In the genomic region with DNA sequence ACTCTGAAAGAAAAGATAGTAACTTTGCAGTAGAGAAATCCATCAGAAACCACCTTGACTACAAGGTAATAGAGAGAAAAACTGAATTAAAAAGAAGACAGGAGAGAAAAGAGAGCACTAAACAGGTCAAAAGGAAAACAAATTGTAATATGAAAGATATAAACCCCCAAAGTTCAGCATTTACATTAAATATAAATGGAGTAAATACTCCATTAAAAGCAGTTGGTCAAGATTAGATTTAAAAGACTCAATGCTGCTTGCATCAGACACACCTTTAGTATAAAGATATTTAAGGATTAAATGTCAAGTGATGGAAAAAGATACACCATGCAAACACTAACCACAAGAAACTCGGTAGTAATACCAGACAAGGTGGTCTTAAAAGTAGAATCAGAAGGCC, we compare ENCODE assay signal across 32 cellular contexts.
"Had no signal": no experiment of that assay in that cellular context is flagged by ENCODE, and none has a peak within 500 bp of the region (broad histone marks: within the 10 kb centered on the region; RNA-seq: fewer than 3 reads in every experiment).

No MANE protein-coding gene starts in this region.

- DNase-seq: activated CD4-positive, alpha-beta memory T cell treated with anti-CD3 and anti-CD28 coated beads for 36 hours; activated CD4-positive, alpha-beta T cell treated with anti-CD3 and anti-CD28 coated beads for 36 hours; activated CD4-positive, alpha-beta T cell treated with anti-CD3 and anti-CD28 coated beads, Interleukin-2, amount 10 ng/mL, durations not matched to agents 24 days and 14 days; activated CD4-positive, CD25-positive, alpha-beta regulatory T cell; activated CD4-positive, CD25-positive, alpha-beta regulatory T cell treated with anti-CD3 and anti-CD28 coated beads, Interleukin-2, amount 50 U/mL, for 72 hours; activated CD8-positive, alpha-beta memory T cell treated with anti-CD3 and anti-CD28 coated beads, Interleukin-2, amount 10 ng/mL, durations not matched to agents 7 days and 5 days; activated CD8-positive, alpha-beta memory T cell treated with anti-CD3 and anti-CD28 coated beads, Interleukin-2, amount 50 U/mL, for 4 hours; activated CD8-positive, alpha-beta T cell treated with anti-CD3 and anti-CD28 coated beads, Interleukin-2, amount 10 ng/mL, durations not matched to agents 7 days and 5 days; activated effector memory CD4-positive, alpha-beta T cell treated with Interleukin-2 at 50 U/mL for 16 hours; activated gamma-delta T cell treated with Interleukin-2 at 50 U/mL for 16 hours; activated naive CD4-positive, alpha-beta T cell treated with Interleukin-2 at 50 U/mL for 16 hours; activated naive CD8-positive, alpha-beta T cell treated with anti-CD3 and anti-CD28 coated beads for 36 hours; activated naive CD8-positive, alpha-beta T cell treated with anti-CD3 and anti-CD28 coated beads, Interleukin-2, amount 50 U/mL, for 24 hours; activated T-cell treated with anti-CD3 and anti-CD28 coated beads, Interleukin-2, amount 50 U/mL, for 1 hour; adrenal gland; amygdala; aorta; central memory CD4-positive, alpha-beta T cell; cerebellar nuclear complex; colonic mucosa; dorsolateral prefrontal cortex; effector memory CD4-positive, alpha-beta T cell; endodermal cell; foreskin fibroblast; head of caudate nucleus; T-helper 2 cell had no signal

- H3K9me3 ChIP-seq: adrenal gland, breast epithelium, colonic mucosa had no signal

- H3K27me3 ChIP-seq: adrenal gland, breast epithelium, cardiac muscle cell, colonic mucosa, dorsolateral prefrontal cortex had no signal

- H3K9me3 Mint-ChIP-seq: activated CD4-positive, alpha-beta memory T cell treated with anti-CD3 and anti-CD28 coated beads for 36 hours; activated CD4-positive, alpha-beta T cell treated with anti-CD3 and anti-CD28 coated beads, Interleukin-2, amount 10 ng/mL, durations not matched to agents 24 days and 14 days; activated naive CD4-positive, alpha-beta T cell treated with anti-CD3 and anti-CD28 coated beads, Interleukin-2, amount 50 U/mL, for 24 hours; activated naive CD8-positive, alpha-beta T cell treated with anti-CD3 and anti-CD28 coated beads for 36 hours; activated naive CD8-positive, alpha-beta T cell treated with anti-CD3 and anti-CD28 coated beads, Interleukin-2, amount 50 U/mL, for 24 hours; activated T-helper 17 cell treated with anti-CD3 and anti-CD28 coated beads, Interleukin-2, amount 50 U/mL, for 72 hours had no signal

- H3K27me3 Mint-ChIP-seq: activated CD4-positive, alpha-beta memory T cell treated with anti-CD3 and anti-CD28 coated beads for 36 hours; activated CD4-positive, alpha-beta T cell treated with anti-CD3 and anti-CD28 coated beads for 36 hours; activated CD4-positive, alpha-beta T cell treated with anti-CD3 and anti-CD28 coated beads, Interleukin-2, amount 10 ng/mL, durations not matched to agents 24 days and 14 days; activated CD8-positive, alpha-beta memory T cell treated with anti-CD3 and anti-CD28 coated beads, Interleukin-2, amount 10 ng/mL, durations not matched to agents 7 days and 5 days; activated naive CD4-positive, alpha-beta T cell treated with anti-CD3 and anti-CD28 coated beads, Interleukin-2, amount 50 U/mL, for 24 hours; activated naive CD8-positive, alpha-beta T cell treated with anti-CD3 and anti-CD28 coated beads for 36 hours; activated naive CD8-positive, alpha-beta T cell treated with anti-CD3 and anti-CD28 coated beads, Interleukin-2, amount 50 U/mL, for 24 hours; activated T-helper 17 cell treated with anti-CD3 and anti-CD28 coated beads, Interleukin-2, amount 50 U/mL, for 72 hours; brain had no signal

- H3K27ac ChIP-seq: adrenal gland, breast epithelium, cardiac muscle cell, colonic mucosa, dorsolateral prefrontal cortex had no signal

- ATAC-seq: activated CD4-positive, alpha-beta T cell treated with anti-CD3 and anti-CD28 coated beads for 36 hours; activated CD8-positive, alpha-beta memory T cell treated with anti-CD3 and anti-CD28 coated beads, Interleukin-2, amount 10 ng/mL, durations not matched to agents 7 days and 5 days; activated CD8-positive, alpha-beta T cell treated with anti-CD3 and anti-CD28 coated beads, Interleukin-2, amount 10 ng/mL, durations not matched to agents 7 days and 5 days; activated naive CD8-positive, alpha-beta T cell treated with anti-CD3 and anti-CD28 coated beads, Interleukin-2, amount 50 U/mL, for 24 hours; activated T-helper 17 cell treated with anti-CD3 and anti-CD28 coated beads, Interleukin-2, amount 50 U/mL, for 72 hours had no signal

- H3K27ac Mint-ChIP-seq: activated CD4-positive, alpha-beta memory T cell treated with anti-CD3 and anti-CD28 coated beads for 36 hours; activated CD4-positive, alpha-beta T cell treated with anti-CD3 and anti-CD28 coated beads for 36 hours; activated CD4-positive, alpha-beta T cell treated with anti-CD3 and anti-CD28 coated beads, Interleukin-2, amount 10 ng/mL, durations not matched to agents 24 days and 14 days; activated CD8-positive, alpha-beta memory T cell treated with anti-CD3 and anti-CD28 coated beads, Interleukin-2, amount 10 ng/mL, durations not matched to agents 7 days and 5 days; activated CD8-positive, alpha-beta T cell treated with anti-CD3 and anti-CD28 coated beads, Interleukin-2, amount 10 ng/mL, durations not matched to agents 7 days and 5 days; activated naive CD4-positive, alpha-beta T cell treated with anti-CD3 and anti-CD28 coated beads, Interleukin-2, amount 50 U/mL, for 24 hours; activated naive CD8-positive, alpha-beta T cell treated with anti-CD3 and anti-CD28 coated beads for 36 hours; activated naive CD8-positive, alpha-beta T cell treated with anti-CD3 and anti-CD28 coated beads, Interleukin-2, amount 50 U/mL, for 24 hours; activated T-helper 17 cell treated with anti-CD3 and anti-CD28 coated beads, Interleukin-2, amount 50 U/mL, for 72 hours; brain; endodermal cell had no signal

- H3K4me1 ChIP-seq: adrenal gland, breast epithelium, colonic mucosa had no signal

- H3K4me1 Mint-ChIP-seq: activated CD4-positive, alpha-beta T cell treated with anti-CD3 and anti-CD28 coated beads for 36 hours; activated naive CD4-positive, alpha-beta T cell treated with anti-CD3 and anti-CD28 coated beads, Interleukin-2, amount 50 U/mL, for 24 hours; brain; endodermal cell had no signal

- H3K4me3 Mint-ChIP-seq: activated CD4-positive, alpha-beta memory T cell treated with anti-CD3 and anti-CD28 coated beads for 36 hours; activated CD4-positive, alpha-beta T cell treated with anti-CD3 and anti-CD28 coated beads for 36 hours; activated CD4-positive, alpha-beta T cell treated with anti-CD3 and anti-CD28 coated beads, Interleukin-2, amount 10 ng/mL, durations not matched to agents 24 days and 14 days; activated CD8-positive, alpha-beta memory T cell treated with anti-CD3 and anti-CD28 coated beads, Interleukin-2, amount 10 ng/mL, durations not matched to agents 7 days and 5 days; activated CD8-positive, alpha-beta T cell treated with anti-CD3 and anti-CD28 coated beads, Interleukin-2, amount 10 ng/mL, durations not matched to agents 7 days and 5 days; activated naive CD4-positive, alpha-beta T cell treated with anti-CD3 and anti-CD28 coated beads, Interleukin-2, amount 50 U/mL, for 24 hours; activated naive CD8-positive, alpha-beta T cell treated with anti-CD3 and anti-CD28 coated beads for 36 hours; activated naive CD8-positive, alpha-beta T cell treated with anti-CD3 and anti-CD28 coated beads, Interleukin-2, amount 50 U/mL, for 24 hours; activated T-helper 17 cell treated with anti-CD3 and anti-CD28 coated beads, Interleukin-2, amount 50 U/mL, for 72 hours; brain; endodermal cell had no signal

- H3K4me3 ChIP-seq: adrenal gland, breast epithelium, cardiac muscle cell, colonic mucosa, dorsolateral prefrontal cortex had no signal

- H3K36me3 ChIP-seq: adrenal gland, breast epithelium, cardiac muscle cell, colonic mucosa had no signal

- FAIRE-seq: frontal cortex had no signal

- H3K36me3 Mint-ChIP-seq: activated CD8-positive, alpha-beta memory T cell treated with anti-CD3 and anti-CD28 coated beads, Interleukin-2, amount 10 ng/mL, durations not matched to agents 7 days and 5 days had no signal
